ENCODE assay signal across 27 cellular contexts in genomic region chr14:32379447-32379846, GRCh38. TPM values are rescaled to one million over a fixed set of nuclear protein-coding genes. Genes with fewer than 3 reads are reported as not detected.
DNase-seq lines count a peak whose midpoint lies in the region; ATAC-seq, FAIRE-seq and TF ChIP-seq lines count a peak whose summit lies in the region.
"Had no signal": no experiment of that assay in that cellular context is flagged by ENCODE, and none has a peak within 500 bp of the region (broad histone marks: within the 10 kb centered on the region; RNA-seq: fewer than 3 reads in every experiment).

No MANE protein-coding gene starts in this region.

- peaks cover 68% of the 10 kb centered on the region for H3K4me1 ChIP-seq in Caco-2
- no peaks in the 10 kb centered on the region for H3K4me1 ChIP-seq in GM23338 (ENCODE audit: insufficient read depth)
- H3K4me1 ChIP-seq in endothelial cell of umbilical vein (ENCODE audit: control insufficient read depth, extremely low read depth, insufficient read depth, low read length) = no peaks in the 10 kb centered on the region
- H3K4me1 ChIP-seq: A549, SJSA1 had no signal

- BruUV-seq in Caco-2 (replicated peaks; lab: Mats Ljungman, UMichigan) = no TSS peak
- BruUV-seq in endothelial cell of umbilical vein (replicated peaks; lab: Mats Ljungman, UMichigan) = no TSS peak

- peak overlapping the region; percentile 52; the same call in 1 of the 2 replicates for H2AFZ ChIP-seq in GM23338
- H2AFZ ChIP-seq in endothelial cell of umbilical vein (ENCODE audit: low read depth, low read length) = peak overlapping the region; percentile 26

- H3K9me3 Mint-ChIP-seq in Caco-2 (ENCODE audit: unreplicated experiment) (no peaks in the 10 kb centered on the region), GM23338 (no peaks in the 10 kb centered on the region), neural crest cell (no peaks in the 10 kb centered on the region), immature natural killer cell (peaks cover 0 to 4% (median 0%) of the 10 kb centered on the region in 6 donors)
- H3K9me3 Mint-ChIP-seq: CD4-positive, alpha-beta memory T cell had no signal

- H4K20me1 ChIP-seq in GM23338 (replicated peaks; ENCODE audit: insufficient read depth) (no peaks in the 10 kb centered on the region), endothelial cell of umbilical vein (replicated peaks; ENCODE audit: control insufficient read depth, extremely low read depth, insufficient read depth, low read length) (no peaks in the 10 kb centered on the region)

- 0 out of 2 replicates have a peak, but pooled peaks cover 4% of the 10 kb centered on the region for H3K9me2 ChIP-seq in GM23338 (ENCODE audit: insufficient read depth)

- H3K9me3 ChIP-seq in Caco-2 (no peaks in the 10 kb centered on the region), endothelial cell of umbilical vein (replicated peaks; ENCODE audit: control insufficient read depth, insufficient read depth, low read length) (no peaks in the 10 kb centered on the region)
- H3K9me3 ChIP-seq: A549, MG63 had no signal

- DNase-seq in Caco-2 = peak in 1 of 2 experiments; percentile 28
- DNase-seq in GM23338 (ENCODE audit: low spot score) = no peak
- DNase-seq in endothelial cell of umbilical vein (ENCODE audit: low read depth, low spot score) = no peak
- DNase-seq in neural crest cell (ENCODE audit: low read depth, low spot score) = no peak
- DNase-seq in GM19238 (ENCODE audit: insufficient read length, low spot score) = no peak
- no peak for DNase-seq in immature natural killer cell
- DNase-seq: AML-193; C1 segment of cervical spinal cord; CD4-positive, alpha-beta memory T cell; COR-L47; DMS79; GF-D8; H7; Karpas-422; MG63; NCI-H1105 treated with DMSO at 0.1 percent for 48 hours; NCI-H2029; NCI-H446 treated with DMSO at 0.1 percent for 48 hours; NCI-H526; NCI-H82; NK-92 treated with Interleukin-12 subunit alpha and Interleukin-12 subunit beta, amount 100 ng/mL, for 24 hours; PC-3; T-helper 1 cell had no signal

- H3K27me3 ChIP-seq in Caco-2 (replicated peaks; ENCODE audit: control insufficient read depth, insufficient read depth, low read length) = no peaks in the 10 kb centered on the region
- no peaks in the 10 kb centered on the region for H3K27me3 ChIP-seq in GM23338 (ENCODE audit: insufficient read depth)
- no peaks in the 10 kb centered on the region for H3K27me3 ChIP-seq in endothelial cell of umbilical vein (ENCODE audit: control insufficient read depth in 2 of 2, insufficient read depth in 2 of 2, low read length in 2 of 2)
- H3K27me3 ChIP-seq: MG63, SJSA1 had no signal

- dilution Hi-C loops in endothelial cell of umbilical vein (cut with MboI; ENCODE audit: extremely low pct_ligation_motif_present, low sequenced_read_pairs) = no loop called here

- CTCF ChIA-PET in Caco-2 (lab: Charles Lee) = interaction anchor here (1.1 kb wide), 1 partner anchor 89 kb away, joined by 3 read pairs; no protein-coding TSS in a partner anchor
- CTCF ChIA-PET in endothelial cell of umbilical vein (lab: Charles Lee) = interaction anchor here (1.0 to 1.8 kb wide), 4 partner anchors 12 to 306 kb away, joined by 3 to 5 read pairs (median 4); no protein-coding TSS in a partner anchor

- H3K4me3 ChIP-seq in Caco-2 (ENCODE audit: low read depth, low read length) (no peak overlapping the region), GM23338 (no peak overlapping the region), endothelial cell of umbilical vein (replicated peaks in 1 of 3; ENCODE audit: insufficient read depth in 1 of 3, low read depth in 1 of 3, low read length in 3 of 3) (no peak overlapping the region)
- H3K4me3 ChIP-seq: A549, MG63, SJSA1 had no signal

- ATAC-seq in GM23338 (no peak), HG03520 (IDR thresholded peaks at IDR 0.05; ENCODE audit: unreplicated experiment) (no peak)
- ATAC-seq: A549, PC-3 had no signal

- H3K27ac ChIP-seq in GM23338 (ENCODE audit: low read depth) (no peak overlapping the region), endothelial cell of umbilical vein (ENCODE audit: insufficient read depth, low read depth, low read length) (no peak overlapping the region)
- H3K27ac ChIP-seq: A549, SJSA1 had no signal

- no peak for FAIRE-seq in endothelial cell of umbilical vein (lab: Jason Lieb, UNC)
- FAIRE-seq: A549, GM12891 had no signal

- POLR2A ChIA-PET in Caco-2 (lab: Charles Lee) (no interaction called here), endothelial cell of umbilical vein (lab: Charles Lee) (no interaction called here)

- TF ChIP-seq POLR2A in endothelial cell of umbilical vein (IDR thresholded peaks at IDR 0.05; ENCODE audit: low read depth, low read length) = no peak

- H3K9ac ChIP-seq in endothelial cell of umbilical vein (replicated peaks; ENCODE audit: extremely low read depth, insufficient read depth, low read length) = no peak overlapping the region

- H3F3A ChIP-seq in GM23338 (replicated peaks; ENCODE audit: low read depth) = no peaks in the 10 kb centered on the region

- no peak overlapping the region for H3K4me2 ChIP-seq in GM23338
- H3K4me2 ChIP-seq in endothelial cell of umbilical vein (ENCODE audit: insufficient read depth, low read length) = no peak overlapping the region
- H3K4me2 ChIP-seq: A549 had no signal

- TF ChIP-seq CTCF in Caco-2 (IDR thresholded peaks at IDR 0.05; ENCODE audit: insufficient read depth in 1 of 2, low read depth in 1 of 2, low read length in 1 of 2, severe bottlenecking in 1 of 2, unreplicated experiment in 1 of 2) = no peak
- no peak for TF ChIP-seq CTCF in GM23338 (conservative IDR thresholded peaks at IDR 0.05; ENCODE audit: low read depth in 2 of 2)
- TF ChIP-seq CTCF in endothelial cell of umbilical vein (IDR thresholded peaks at IDR 0.05; ENCODE audit: extremely low read depth in 1 of 2, insufficient read depth in 1 of 2, low read depth in 1 of 2, low read length in 2 of 2) = no peak
- no peak for TF ChIP-seq CTCF in neural crest cell (conservative IDR thresholded peaks at IDR 0.05)

- H3K36me3 Mint-ChIP-seq in Caco-2 (ENCODE audit: insufficient read depth, unreplicated experiment) (no peaks in the 10 kb centered on the region), GM23338 (ENCODE audit: low read depth) (no peaks in the 10 kb centered on the region), neural crest cell (ENCODE audit: low read depth) (no peaks in the 10 kb centered on the region), immature natural killer cell (no peaks in the 10 kb centered on the region)
- H3K36me3 Mint-ChIP-seq: CD4-positive, alpha-beta memory T cell had no signal

- intact Hi-C loops in Caco-2 (cut with micrococcal nuclease; ENCODE audit: unreplicated experiment) (no loop called here), endothelial cell of umbilical vein (cut with micrococcal nuclease) (no loop called here)

- H3K79me2 ChIP-seq in GM23338 (replicated peaks; ENCODE audit: insufficient read depth) = no peaks in the 10 kb centered on the region
- H3K79me2 ChIP-seq in endothelial cell of umbilical vein (ENCODE audit: control insufficient read depth, insufficient read depth, low read length) = no peaks in the 10 kb centered on the region

- H3K27ac Mint-ChIP-seq in Caco-2 (ENCODE audit: unreplicated experiment) (peak overlapping the region; percentile 67), GM23338 (no peak overlapping the region), neural crest cell (ENCODE audit: unreplicated experiment) (peak overlapping the region; percentile 14), immature natural killer cell (no peak overlapping the region)
- H3K27ac Mint-ChIP-seq: CD4-positive, alpha-beta memory T cell had no signal

- H3K9me1 ChIP-seq in endothelial cell of umbilical vein (replicated peaks; ENCODE audit: control insufficient read depth, extremely low read depth, insufficient read depth, low read length) = no peaks in the 10 kb centered on the region

- no peaks in the 10 kb centered on the region for H3K27me3 Mint-ChIP-seq in Caco-2 (ENCODE audit: insufficient read depth, unreplicated experiment)
- peaks cover 1% of the 10 kb centered on the region for H3K27me3 Mint-ChIP-seq in GM23338 (ENCODE audit: insufficient read depth, low read depth, poor library complexity)
- H3K27me3 Mint-ChIP-seq in neural crest cell (ENCODE audit: low read depth) = no peaks in the 10 kb centered on the region
- H3K27me3 Mint-ChIP-seq in immature natural killer cell (ENCODE audit: low read depth in 3 of 3) = peaks cover 0 to 2% (median 0%) of the 10 kb centered on the region in 3 donors
- H3K27me3 Mint-ChIP-seq: CD4-positive, alpha-beta memory T cell had no signal

- peaks cover 44% of the 10 kb centered on the region for H3K4me1 Mint-ChIP-seq in Caco-2 (ENCODE audit: low read depth, unreplicated experiment)
- H3K4me1 Mint-ChIP-seq in GM23338 = no peaks in the 10 kb centered on the region
- no peaks in the 10 kb centered on the region for H3K4me1 Mint-ChIP-seq in neural crest cell
- H3K4me1 Mint-ChIP-seq in immature natural killer cell = no peaks in the 10 kb centered on the region

- peak overlapping the region; percentile 33 for H3K4me3 Mint-ChIP-seq in Caco-2 (ENCODE audit: unreplicated experiment)
- H3K4me3 Mint-ChIP-seq in GM23338 = no peak overlapping the region
- no peak overlapping the region for H3K4me3 Mint-ChIP-seq in neural crest cell
- no peak overlapping the region for H3K4me3 Mint-ChIP-seq in immature natural killer cell
- H3K4me3 Mint-ChIP-seq: CD4-positive, alpha-beta memory T cell had no signal

- H3K36me3 ChIP-seq in Caco-2 (ENCODE audit: control insufficient read depth, insufficient read depth, low read length) (no peaks in the 10 kb centered on the region), GM23338 (ENCODE audit: insufficient read depth) (no peaks in the 10 kb centered on the region), endothelial cell of umbilical vein (ENCODE audit: control insufficient read depth in 2 of 2, extremely low read depth in 1 of 2, insufficient read depth in 2 of 2, low read length in 2 of 2) (no peaks in the 10 kb centered on the region)
- H3K36me3 ChIP-seq: MG63, SJSA1 had no signal

TF ChIP-seq in GM23338, 12 proteins besides CTCF, POLR2A, EP300 and RAD21 (continues in another document):
- no peak for TF ChIP-seq JUNB (IDR thresholded peaks at IDR 0.05; ENCODE audit: unreplicated experiment)

TF ChIP-seq in endothelial cell of umbilical vein, 7 proteins besides CTCF, POLR2A, EP300 and RAD21 (continues in another document):
- TF ChIP-seq GATA2 (IDR thresholded peaks at IDR 0.05; ENCODE audit: insufficient read depth, insufficient read length, low read depth, low read length) = peak; percentile 48

RNA-seq across cellular contexts. Expression of gene AKAP6, which starts 50.3 kb away (rescaled TPM):
- total RNA-seq in Caco-2 (2022) (3.0 and 3.4 TPM in 2 replicates), endothelial cell of umbilical vein (0.49 and 0.88 TPM in 2 replicates), neural crest cell (9.4 and 9.7 TPM in 2 replicates)
- total RNA-seq in GM23338 (2014; rRNA removed; shearing (Covaris generic)) = 0.38 and 0.43 TPM in 2 replicates
- polyA plus RNA-seq in GM23338 (2016; fragmentation: Nextera tagmentation; extraction: Ambion mirVana) (0.16 and 0.42 TPM in 2 replicates), endothelial cell of umbilical vein (0.03 and 0.06 TPM in 2 replicates), immature natural killer cell (not detected)
- 0.07 and 0.08 TPM in 2 replicates for polyA plus RNA-seq in endothelial cell of umbilical vein (2011; cell fraction: cytosol; rRNA removed)
- polyA plus RNA-seq in endothelial cell of umbilical vein (2011; cell fraction: nucleus; rRNA removed) = 0.50 and 0.52 TPM in 2 replicates
- 0.11 and 0.12 TPM in 2 replicates for polyA plus RNA-seq in endothelial cell of umbilical vein (2012)
- 0.29 and 1.3 TPM in 2 replicates for polyA minus RNA-seq in endothelial cell of umbilical vein
- polyA minus RNA-seq in endothelial cell of umbilical vein (2011; cell fraction: cytosol; rRNA and poly(A)+ RNA removed) = 0.82 TPM
- polyA minus RNA-seq in endothelial cell of umbilical vein (2011; cell fraction: nucleus; rRNA and poly(A)+ RNA removed) = 0.53 and 1.3 TPM in 2 replicates

Comparison
In these comparisons a context has a peak if more than half of its experiments do, and no peak if none do; other contexts are left out.
1. H3K27ac Mint-ChIP-seq: peak in Caco-2 (single experiment) and neural crest cell (single experiment); none in GM23338 (single experiment) and immature natural killer cell (0 of 6).